ENCODE assay signal across 8 cellular contexts in the genomic region with DNA sequence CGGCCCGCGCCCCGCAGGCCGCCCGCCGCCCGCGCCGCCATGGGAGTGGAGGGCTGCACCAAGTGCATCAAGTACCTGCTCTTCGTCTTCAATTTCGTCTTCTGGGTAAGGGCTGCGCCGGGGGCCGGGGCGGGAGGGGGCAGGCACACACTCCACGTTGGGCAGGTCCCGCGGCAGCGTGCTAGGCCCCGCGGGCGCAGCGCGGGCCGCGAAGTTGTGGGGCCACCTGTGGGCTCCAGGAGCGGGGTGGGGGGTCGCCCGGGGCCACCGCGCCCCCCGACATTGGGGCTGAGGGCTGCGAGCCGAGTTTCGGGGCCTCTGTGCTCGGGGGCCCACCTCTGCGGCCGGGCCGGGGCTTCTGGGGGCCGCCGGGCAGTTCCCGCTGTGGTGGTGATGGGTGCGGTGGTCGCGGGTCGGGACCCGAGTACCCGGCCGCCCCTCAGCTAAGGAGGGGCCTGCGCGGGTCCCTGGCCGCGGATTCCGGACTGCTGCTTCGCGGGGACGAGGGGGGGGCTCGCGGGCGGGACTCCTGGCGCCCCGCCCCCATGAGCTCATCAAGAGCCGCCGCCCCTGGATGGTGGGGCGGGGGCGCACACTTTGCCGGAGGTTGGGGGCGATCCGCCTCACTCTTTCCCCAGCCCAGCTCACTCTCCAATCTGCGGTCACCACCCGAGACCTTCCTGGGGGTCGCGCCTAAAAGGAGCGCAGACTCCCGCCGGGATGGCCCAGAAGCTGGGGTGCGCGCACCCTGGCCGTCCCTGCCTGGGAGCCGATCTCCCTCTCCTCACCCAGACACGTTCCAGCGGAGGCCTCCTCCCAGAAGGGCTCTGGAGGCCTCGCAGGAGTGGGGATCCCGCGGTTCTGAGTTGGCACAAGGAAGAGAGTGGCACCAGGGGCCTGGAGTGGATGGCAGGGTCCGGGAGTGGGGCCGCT. TPM values are rescaled to one million over a fixed set of nuclear protein-coding genes. Genes with fewer than 3 reads are reported as not detected.
DNase-seq lines count a peak whose midpoint lies in the region; ATAC-seq and TF ChIP-seq lines count a peak whose summit lies in the region.

No MANE protein-coding gene starts in this region.

- no peak overlapping the region for H2BK12ac ChIP-seq in mesenchymal stem cell (ENCODE audit: low read length in 2 of 2)

- H4K8ac ChIP-seq in mesenchymal stem cell (ENCODE audit: low read length) = no peak overlapping the region

- peak overlapping the region; percentile 82 for H3K4me3 ChIP-seq in ectodermal cell (ENCODE audit: insufficient read depth, low read depth, low read length)
- peak overlapping the region; percentile 87 to 97 for H3K4me3 ChIP-seq in mesenchymal stem cell (ENCODE audit: insufficient read depth in 1 of 2, low read depth in 1 of 2, low read length in 2 of 2)
- no peak overlapping the region for H3K4me3 ChIP-seq in MM.1S (ENCODE audit: low read length)

- H2AFZ ChIP-seq in mesenchymal stem cell (ENCODE audit: low read depth, low read length) = no peak overlapping the region
- no peak overlapping the region for H2AFZ ChIP-seq in MM.1S (ENCODE audit: low read length)

- peak; percentile 10 for ATAC-seq in GM18511 (IDR thresholded peaks at IDR 0.05; ENCODE audit: unreplicated experiment)
- ATAC-seq in stimulated activated naive B cell treated with anti-CD40 and anti-IgM and Interleukin-4, amounts not matched to agents 10 μg/mL and 1 μg/mL and 100 μg/mL, for 72 hours (replicated peaks) = peak; percentile 49 to 66

- peaks cover 13% of the 10 kb centered on the region for H3K4me1 ChIP-seq in ectodermal cell (ENCODE audit: control insufficient read depth, insufficient read depth, low read length)
- peaks cover 59% of the 10 kb centered on the region for H3K4me1 ChIP-seq in mesenchymal stem cell (ENCODE audit: control insufficient read depth, insufficient read depth, low read depth, low read length)
- H3K4me1 ChIP-seq in MM.1S (ENCODE audit: low read length) = no peaks in the 10 kb centered on the region; the same call in 1 of the 2 replicates

- H2BK15ac ChIP-seq in mesenchymal stem cell (ENCODE audit: low read depth, poor library complexity, severe bottlenecking) = peak overlapping the region; percentile 55

- H3K27ac ChIP-seq in ectodermal cell (ENCODE audit: insufficient read depth, low read depth, low read length, poor library complexity, severe bottlenecking) = no peak overlapping the region
- peak overlapping the region; percentile 45 for H3K27ac ChIP-seq in mesenchymal stem cell (ENCODE audit: low read length, poor library complexity, severe bottlenecking)
- H3K27ac ChIP-seq in MM.1S (ENCODE audit: low read length) = no peak overlapping the region

- H3K36me3 ChIP-seq in ectodermal cell (ENCODE audit: control insufficient read depth, insufficient read depth, low read length) = no peaks in the 10 kb centered on the region
- peaks cover 7 to 31% of the 10 kb centered on the region in 2 experiments for H3K36me3 ChIP-seq in mesenchymal stem cell (ENCODE audit: control insufficient read depth in 1 of 2, insufficient read depth in 2 of 2, low read depth in 1 of 2, low read length in 2 of 2)
- H3K36me3 ChIP-seq in MM.1S (replicated peaks; ENCODE audit: insufficient read depth, low read length) = no peaks in the 10 kb centered on the region

- peaks cover 20% of the 10 kb centered on the region for H3K79me1 ChIP-seq in mesenchymal stem cell (replicated peaks; ENCODE audit: low read length, poor library complexity, severe bottlenecking)

- H3K4ac ChIP-seq in mesenchymal stem cell (ENCODE audit: low read depth in 1 of 2, low read length in 2 of 2) = peak overlapping the region; percentile 58 to 93

- H3K9me3 Mint-ChIP-seq in stimulated activated naive B cell treated with anti-CD40 and anti-IgM and Interleukin-4, amounts not matched to agents 10 μg/mL and 1 μg/mL and 100 μg/mL, for 72 hours = no peaks in the 10 kb centered on the region

- peaks cover 4 to 13% of the 10 kb centered on the region in 2 donors for H3K36me3 Mint-ChIP-seq in stimulated activated naive B cell treated with anti-CD40 and anti-IgM and Interleukin-4, amounts not matched to agents 10 μg/mL and 1 μg/mL and 100 μg/mL, for 72 hours

- no peaks in the 10 kb centered on the region for H3K9me3 ChIP-seq in ectodermal cell (ENCODE audit: control insufficient read depth, low read length)
- no peaks in the 10 kb centered on the region for H3K9me3 ChIP-seq in mesenchymal stem cell (ENCODE audit: control insufficient read depth, low read length)
- H3K9me3 ChIP-seq in MM.1S (replicated peaks; ENCODE audit: insufficient read depth, low read length) = no peaks in the 10 kb centered on the region

- peak overlapping the region; percentile 74 for H4K91ac ChIP-seq in mesenchymal stem cell (ENCODE audit: low read length)

- H3K79me2 ChIP-seq in MM.1S (ENCODE audit: low read length) = no peaks in the 10 kb centered on the region

- 1% methylated on average over 88 of the region's 88 CpGs for WGBS in ectodermal cell, 2 experiments
- under 1% methylated on average over 61 of the region's 88 CpGs for WGBS in mesenchymal stem cell

- peak overlapping the region in 1 of 2 experiments; percentile 84 for H3K14ac ChIP-seq in mesenchymal stem cell (ENCODE audit: low read length in 2 of 2)

- H3K4me2 ChIP-seq in mesenchymal stem cell (ENCODE audit: low read length, poor library complexity, severe bottlenecking) (peak overlapping the region; percentile 93), MM.1S (ENCODE audit: low read depth, low read length) (no peak overlapping the region)

- H3K9me2 ChIP-seq in MM.1S (replicated peaks; ENCODE audit: insufficient read depth, low read length) = no peaks in the 10 kb centered on the region

- H2AK5ac ChIP-seq in mesenchymal stem cell (ENCODE audit: low read length, severe bottlenecking) = no peak overlapping the region

- no peak for TF ChIP-seq CTCF in MM.1S (IDR thresholded peaks at IDR 0.05; ENCODE audit: low read length)

- no peaks in the 10 kb centered on the region for H3K27me3 Mint-ChIP-seq in stimulated activated naive B cell treated with anti-CD40 and anti-IgM and Interleukin-4, amounts not matched to agents 10 μg/mL and 1 μg/mL and 100 μg/mL, for 72 hours

- peak overlapping the region; percentile 71 to 88 for H3K18ac ChIP-seq in mesenchymal stem cell (ENCODE audit: low read depth in 1 of 2, low read length in 2 of 2)

- H3K27me3 ChIP-seq in ectodermal cell (ENCODE audit: control insufficient read depth, insufficient read depth, low read length, poor library complexity, severe bottlenecking) (peaks cover 8% of the 10 kb centered on the region), mesenchymal stem cell (ENCODE audit: control insufficient read depth in 1 of 2, insufficient read depth in 1 of 2, low read length in 2 of 2) (no peaks in the 10 kb centered on the region), MM.1S (replicated peaks; ENCODE audit: insufficient read depth, low read length) (peaks cover 86% of the 10 kb centered on the region)

- peak overlapping the region; percentile 89 for H3K27ac Mint-ChIP-seq in stimulated activated naive B cell treated with anti-CD40 and anti-IgM and Interleukin-4, amounts not matched to agents 10 μg/mL and 1 μg/mL and 100 μg/mL, for 72 hours

- H3F3A ChIP-seq in MM.1S (ENCODE audit: insufficient read depth, low read length) = no peaks in the 10 kb centered on the region

- in situ Hi-C loops in KBM-7 (cut with MboI; ENCODE audit: low pct_unique_long_range_greater_than_20kb, low sequenced_read_pairs) = no loop called here

- H2BK5ac ChIP-seq in mesenchymal stem cell (ENCODE audit: low read depth, low read length, poor library complexity, severe bottlenecking) = no peak overlapping the region

- H3K9ac ChIP-seq in mesenchymal stem cell (ENCODE audit: low read length) = peak overlapping the region; percentile 96
- no peak overlapping the region for H3K9ac ChIP-seq in MM.1S (ENCODE audit: low read length)

- peak overlapping the region in 1 of 2 experiments; percentile 10 for H3K23ac ChIP-seq in mesenchymal stem cell (ENCODE audit: low read length in 2 of 2)

- no peaks in the 10 kb centered on the region for H4K20me1 ChIP-seq in MM.1S (ENCODE audit: insufficient read depth, low read length)

- DNase-seq in 8988T = peak; percentile 81
- peak; percentile 38 for DNase-seq in KBM-7
- peak; percentile 61 to 69 for DNase-seq in activated CD4-positive, alpha-beta T cell treated with anti-CD3 and anti-CD28 coated beads, Interleukin-2, amount 50 U/mL, for 48 hours
- DNase-seq in mesenchymal stem cell = peak; percentile 68
- no peak for DNase-seq in stimulated activated naive B cell treated with anti-CD40 and anti-IgM and Interleukin-4, amounts not matched to agents 10 μg/mL and 1 μg/mL and 100 μg/mL, for 72 hours
- no peak for DNase-seq in MM.1S

- H3K4me1 Mint-ChIP-seq in stimulated activated naive B cell treated with anti-CD40 and anti-IgM and Interleukin-4, amounts not matched to agents 10 μg/mL and 1 μg/mL and 100 μg/mL, for 72 hours = peaks cover 42 to 56% of the 10 kb centered on the region in 2 donors

- peak overlapping the region; percentile 57 for H2BK120ac ChIP-seq in mesenchymal stem cell (ENCODE audit: low read depth, low read length)

- peak overlapping the region; percentile 89 to 95 for H3K4me3 Mint-ChIP-seq in stimulated activated naive B cell treated with anti-CD40 and anti-IgM and Interleukin-4, amounts not matched to agents 10 μg/mL and 1 μg/mL and 100 μg/mL, for 72 hours

RNA-seq across cellular contexts. Expression of gene CD81, which starts 0.7 kb away (rescaled TPM):
- polyA plus RNA-seq in ectodermal cell (2013, experiment 1 of 4) = 237 TPM
- 280 TPM for polyA plus RNA-seq in ectodermal cell (2013, experiment 2 of 4)
- 196 TPM for polyA plus RNA-seq in ectodermal cell (2013, experiment 3 of 4)
- polyA plus RNA-seq in ectodermal cell (2013, experiment 4 of 4) = 222 TPM
- polyA plus RNA-seq in mesenchymal stem cell (2013, experiment 1 of 2) = 422 TPM
- polyA plus RNA-seq in mesenchymal stem cell (2013, experiment 2 of 2) = 433 TPM

RNA-seq across cellular contexts. Expression of gene TSSC4, which starts 22.8 kb away (rescaled TPM):
- 34.3 TPM for polyA plus RNA-seq in ectodermal cell (2013, experiment 1 of 4)
- polyA plus RNA-seq in ectodermal cell (2013, experiment 2 of 4) = 30.1 TPM
- polyA plus RNA-seq in ectodermal cell (2013, experiment 3 of 4) = 27.2 TPM
- polyA plus RNA-seq in ectodermal cell (2013, experiment 4 of 4) = 28.1 TPM
- polyA plus RNA-seq in mesenchymal stem cell (2013, experiment 1 of 2) = 69.3 TPM
- 73.7 TPM for polyA plus RNA-seq in mesenchymal stem cell (2013, experiment 2 of 2)

Comparison
In these comparisons a context has a peak if more than half of its experiments do, and no peak if none do; other contexts are left out.
1. DNase-seq: peak in 8988T (single experiment), KBM-7 (single experiment), activated CD4-positive, alpha-beta T cell treated with anti-CD3 and anti-CD28 coated beads, Interleukin-2, amount 50 U/mL, for 48 hours (2 of 2) and mesenchymal stem cell (single experiment); none in stimulated activated naive B cell treated with anti-CD40 and anti-IgM and Interleukin-4, amounts not matched to agents 10 μg/mL and 1 μg/mL and 100 μg/mL, for 72 hours (single experiment) and MM.1S (single experiment).